ENCODE assay signal across 14 cellular contexts in the genomic region with DNA sequence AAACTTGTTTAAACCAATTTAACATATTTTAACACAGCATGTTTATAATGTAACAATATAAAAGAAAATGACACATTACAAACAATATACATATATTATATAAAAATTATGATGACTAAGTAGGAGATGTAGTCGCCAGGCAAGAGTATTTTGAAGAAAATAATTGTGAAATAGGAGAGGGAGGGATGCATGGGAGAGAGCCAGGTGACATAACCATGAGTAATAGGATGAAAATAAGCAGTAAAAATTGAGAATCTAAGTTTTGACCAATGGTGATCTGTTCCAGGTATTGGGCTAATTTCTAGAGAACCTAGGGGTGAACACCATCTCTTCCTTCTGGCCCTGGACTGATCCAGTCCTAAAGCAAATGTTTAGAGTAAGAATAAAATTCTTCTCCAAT.
DNase-seq lines count a peak whose midpoint lies in the region; ATAC-seq and TF ChIP-seq lines count a peak whose summit lies in the region.
"Had no signal": no experiment of that assay in that cellular context is flagged by ENCODE, and none has a peak within 500 bp of the region (broad histone marks: within the 10 kb centered on the region; RNA-seq: fewer than 3 reads in every experiment).

No MANE protein-coding gene starts in this region.

- ATAC-seq in GM18907 (IDR thresholded peaks at IDR 0.05; ENCODE audit: unreplicated experiment) = no peak
- ATAC-seq: T-cell had no signal

- TF ChIP-seq CTCF in epithelial cell of esophagus (IDR thresholded peaks at IDR 0.05; ENCODE audit: insufficient read depth, low read depth, low read length, missing control alignments) = no peak
- TF ChIP-seq CTCF in neural cell (IDR thresholded peaks at IDR 0.05; ENCODE audit: poor library complexity, severe bottlenecking) = no peak

- H3K27me3 ChIP-seq in neural cell (ENCODE audit: insufficient read depth, low read depth, low read length) = no peaks in the 10 kb centered on the region
- H3K27me3 ChIP-seq: stomach had no signal

- no peaks in the 10 kb centered on the region for H4K20me1 ChIP-seq in neural cell (ENCODE audit: insufficient read depth)

- H2AFZ ChIP-seq in neural cell (ENCODE audit: low read depth, low read length) = no peak overlapping the region

- DNase-seq in EH (ENCODE audit: low read depth) (peak; percentile 61), NCI-H69 (lab: John Stamatoyannopoulos, UW) (peak; percentile 18), epithelial cell of esophagus (ENCODE audit: low read depth) (peak; percentile 86), NCI-H187 (lab: John Stamatoyannopoulos, UW) (no peak), erythroblast (lab: John Stamatoyannopoulos, UW) (no peak)
- no peak for DNase-seq in activated CD4-positive, CD25-positive, alpha-beta regulatory T cell (lab: John Stamatoyannopoulos, UW)
- DNase-seq: activated effector memory CD4-positive, alpha-beta T cell treated with anti-CD3 and anti-CD28 coated beads, Interleukin-2, amount 50 U/mL, for 16 hours; NCI-H2029; NCI-H774; RPMI8226; stomach; T-cell had no signal

- no peak for TF ChIP-seq RAD21 in neural cell (conservative IDR thresholded peaks at IDR 0.05)

- peak overlapping the region; percentile 99 for H3K27ac ChIP-seq in neural cell (ENCODE audit: low read length)
- H3K27ac ChIP-seq: stomach had no signal

- peak overlapping the region; percentile 62 for H3K4me2 ChIP-seq in neural cell (ENCODE audit: low read length)

- H3K9ac ChIP-seq in neural cell (ENCODE audit: low read length) = peak overlapping the region; percentile 77

- no peaks in the 10 kb centered on the region for H3K9me3 ChIP-seq in neural cell (ENCODE audit: low read length)
- H3K9me3 ChIP-seq: stomach had no signal

- H3K36me3 ChIP-seq in neural cell (ENCODE audit: insufficient read depth, low read length) = no peaks in the 10 kb centered on the region
- H3K36me3 ChIP-seq: stomach had no signal

- H3K79me2 ChIP-seq in neural cell (replicated peaks; ENCODE audit: insufficient read depth, low read length) = no peaks in the 10 kb centered on the region

- H3K9me2 ChIP-seq in neural cell (ENCODE audit: insufficient read depth, low read length) = no peaks in the 10 kb centered on the region

- H3K4me3 ChIP-seq in epithelial cell of esophagus (ENCODE audit: low read length) = no peak overlapping the region
- H3K4me3 ChIP-seq in neural cell (ENCODE audit: low read length) = peak overlapping the region; percentile 54
- H3K4me3 ChIP-seq: stomach had no signal

- no peak for TF ChIP-seq POLR2A in erythroblast (IDR thresholded peaks at IDR 0.05; ENCODE audit: low read length)

- peaks cover 21% of the 10 kb centered on the region for H3F3A ChIP-seq in neural cell (ENCODE audit: insufficient read depth, low read length, poor library complexity, severe bottlenecking)

- no peak for TF ChIP-seq EP300 in neural cell (conservative IDR thresholded peaks at IDR 0.05; ENCODE audit: poor library complexity, severe bottlenecking)

TF ChIP-seq in neural cell, 6 proteins besides CTCF, POLR2A, EP300 and RAD21:
- no peak for TF ChIP-seq REST (IDR thresholded peaks at IDR 0.05; ENCODE audit: borderline replicate concordance)
- TF ChIP-seq MXI1 (conservative IDR thresholded peaks at IDR 0.05; ENCODE audit: poor library complexity, severe bottlenecking) = no peak
- no peak for TF ChIP-seq EZH2 (IDR thresholded peaks at IDR 0.05; ENCODE audit: borderline replicate concordance, insufficient read depth, low read length, poor library complexity, severe bottlenecking)
- no peak for TF ChIP-seq TAF1 (IDR thresholded peaks at IDR 0.05; ENCODE audit: low read depth)
- no peak for TF ChIP-seq POLR2AphosphoS5 (IDR thresholded peaks at IDR 0.05)
- no peak for TF ChIP-seq SMC3 (conservative IDR thresholded peaks at IDR 0.05; ENCODE audit: poor library complexity)

Comparison
In these comparisons a context has a peak if more than half of its experiments do, and no peak if none do; other contexts are left out.
1. DNase-seq: peak in EH (single experiment), NCI-H69 (single experiment) and epithelial cell of esophagus (single experiment); none in NCI-H187 (0 of 2), erythroblast (0 of 2) and activated CD4-positive, CD25-positive, alpha-beta regulatory T cell (0 of 4).